ENCODE assay signal across 8 cellular contexts in genomic region chr14:103520269-103520656, GRCh38. TPM values are rescaled to one million over a fixed set of nuclear protein-coding genes. Genes with fewer than 3 reads are reported as not detected.
DNase-seq lines count a peak whose midpoint lies in the region; ATAC-seq and TF ChIP-seq lines count a peak whose summit lies in the region.

No MANE protein-coding gene starts in this region.

- WGBS in spleen, 5 donors = 53 to 82% (median 65%) methylated on average over 3 to 10 of the region's 10 CpGs

- peak overlapping the region; percentile 75 for H3K4me3 ChIP-seq in HAP-1
- peak overlapping the region; percentile 87 for H3K4me3 ChIP-seq in WERI-Rb-1 (ENCODE audit: low read depth, low read length)
- peak overlapping the region in 7 of 8 donors; percentile 35 to 78 (median 61) for H3K4me3 ChIP-seq in spleen

- TF ChIP-seq CTCF in WERI-Rb-1 (IDR thresholded peaks at IDR 0.05; ENCODE audit: low read depth, low read length) (no peak), spleen (IDR thresholded peaks at IDR 0.05 in 8 of 11, conservative IDR thresholded peaks at IDR 0.05 in 3 of 11) (no peak)

- intact Hi-C loops in left cardiac atrium (cut with DNase I) (no loop called here), spleen (cut with DNase I; ENCODE audit: low total_unique reads) (no loop called here), posterior vena cava (cut with DNase I) (no loop called here)

- H3K36me3 ChIP-seq in HAP-1 (replicated peaks) = peaks cover 29% of the 10 kb centered on the region
- H3K36me3 ChIP-seq in WERI-Rb-1 = peaks cover 36% of the 10 kb centered on the region
- no peaks in the 10 kb centered on the region for H3K36me3 ChIP-seq in spleen

- no peak for ATAC-seq in left cardiac atrium
- no peak for ATAC-seq in HG03045 (IDR thresholded peaks at IDR 0.05; ENCODE audit: unreplicated experiment)

- H3K27ac ChIP-seq in WERI-Rb-1 (peak overlapping the region; percentile 74), spleen (peak overlapping the region in 2 of 8 donors; percentile 42 to 66)

- DNase-seq in HAP-1 (ENCODE audit: low spot score in 2 of 2) = no peak
- no peak for DNase-seq in WERI-Rb-1
- peak; percentile 25 for DNase-seq in left cardiac atrium
- DNase-seq in spleen = peak; percentile 77
- no peak for DNase-seq in posterior vena cava (ENCODE audit: low spot score)
- no peak for DNase-seq in HT-29 (ENCODE audit: low spot score)
- DNase-seq in NCI-H82 treated with DMSO at 0.1 percent for 48 hours (lab: John Stamatoyannopoulos, UW; ENCODE audit: unreplicated experiment) = no peak

- H3K27me3 ChIP-seq in HAP-1 (ENCODE audit: low read depth) (no peaks in the 10 kb centered on the region), WERI-Rb-1 (ENCODE audit: insufficient read depth, low read depth, severe bottlenecking) (no peaks in the 10 kb centered on the region), spleen (replicated peaks in 1 of 7) (peaks cover 0 to 55% (median 24%) of the 10 kb centered on the region in 7 donors)

- H3K4me1 ChIP-seq in HAP-1 (peaks cover 3% of the 10 kb centered on the region; the same call in 1 of the 2 replicates), spleen (peaks cover 28 to 59% (median 55%) of the 10 kb centered on the region in 6 donors)

- in situ Hi-C loops in HAP-1 (cut with MboI; ENCODE audit: low sequenced_read_pairs) = no loop called here

- no peak for TF ChIP-seq POLR2A in spleen (IDR thresholded peaks at IDR 0.05)

- H3K9me3 ChIP-seq in HAP-1 (no peaks in the 10 kb centered on the region), WERI-Rb-1 (ENCODE audit: severe bottlenecking) (no peaks in the 10 kb centered on the region), spleen (no peaks in the 10 kb centered on the region)

RNA-seq across cellular contexts. Expression of gene CKB, which starts 2.4 kb away (rescaled TPM):
- total RNA-seq in left cardiac atrium = 100 to 1,000 TPM; 407 to 412 TPM
- total RNA-seq in spleen = 10 to 100 TPM in 4 of 7 donors, 1 to 10 TPM in 3; 8.0 to 22.6 (median 10.8) TPM
- polyA plus RNA-seq in spleen = 10 to 100 TPM; 14.3 to 28.4 (median 20.6) TPM
- 100 to 1,000 TPM; 354 to 709 TPM for total RNA-seq in posterior vena cava
- 446 and 513 TPM in 2 replicates for total RNA-seq in HT-29 (2014; rRNA removed; shearing (Covaris generic))

RNA-seq across cellular contexts. Expression of gene TRMT61A, which starts 8.7 kb away (rescaled TPM):
- total RNA-seq in left cardiac atrium (1 to 10 TPM; 6.0 to 8.5 TPM), spleen (10 to 100 TPM in 1 of 7 donors, 1 to 10 TPM in 6; 8.0 to 11.3 (median 9.5) TPM), posterior vena cava (10 to 100 TPM; 16.2 to 18.0 TPM)
- 10 to 100 TPM in 2 of 3 donors, 1 to 10 TPM in 1; 8.6 to 14.2 (median 11.1) TPM for polyA plus RNA-seq in spleen
- 49.8 and 50.8 TPM in 2 replicates for total RNA-seq in HT-29 (2014; rRNA removed; shearing (Covaris generic))

RNA-seq across cellular contexts. Expression of gene BAG5, which starts 42.2 kb away (rescaled TPM):
- 10 to 100 TPM; 15.2 to 23.6 TPM for total RNA-seq in left cardiac atrium
- total RNA-seq in spleen = 10 to 100 TPM; 29.2 to 42.5 (median 32.5) TPM
- 10 to 100 TPM in 1 of 3 donors, 1 to 10 TPM in 2; 9.3 to 16.0 (median 9.9) TPM for polyA plus RNA-seq in spleen
- 10 to 100 TPM; 29.0 to 30.4 TPM for total RNA-seq in posterior vena cava
- total RNA-seq in HT-29 (2014; rRNA removed; shearing (Covaris generic)) = 11.7 and 12.1 TPM in 2 replicates

RNA-seq across cellular contexts. Expression of gene COA8, which starts 42.5 kb away (rescaled TPM):
- 10 to 100 TPM; 37.8 to 42.5 TPM for total RNA-seq in left cardiac atrium
- total RNA-seq in spleen = 10 to 100 TPM; 15.2 to 26.0 (median 20.4) TPM
- polyA plus RNA-seq in spleen = 10 to 100 TPM; 34.1 to 39.5 (median 38.9) TPM
- total RNA-seq in posterior vena cava = 10 to 100 TPM; 33.9 to 40.3 TPM
- 11.2 and 15.3 TPM in 2 replicates for total RNA-seq in HT-29 (2014; rRNA removed; shearing (Covaris generic))

Comparison
In these comparisons a context has a peak if more than half of its experiments do, and no peak if none do; other contexts are left out.
1. DNase-seq: peak in left cardiac atrium (single experiment) and spleen (single experiment); none in HAP-1 (0 of 2), WERI-Rb-1 (single experiment), posterior vena cava (single experiment), HT-29 (single experiment) and NCI-H82 treated with DMSO at 0.1 percent for 48 hours (single experiment).
2. RNA of gene CKB, which starts 2.4 kb away (total RNA-seq): 354 to 709 TPM in posterior vena cava, 446 to 513 TPM in HT-29 and 407 to 412 TPM in left cardiac atrium; 8.0 to 22.6 TPM in spleen; every median in the first group is over 10 times any median in the second.
3. Peak in every context shown above with its lines, with median percentiles within 50 percentile points of each other: H3K4me3 ChIP-seq.